In genomic region chr15:84924821-84925593, GRCh38 we compare ENCODE assay signal across 10 cellular contexts. TPM values are rescaled to one million over a fixed set of nuclear protein-coding genes. Genes with fewer than 3 reads are reported as not detected.
DNase-seq lines count a peak whose midpoint lies in the region; ATAC-seq and TF ChIP-seq lines count a peak whose summit lies in the region.
"Not testable (repeated sequence)": the region's sequence is repeated elsewhere in the genome, so short reads cannot be mapped to it uniquely, and the experiment has no call there.
"Had no signal": no experiment of that assay in that cellular context is flagged by ENCODE, and none has a peak within 500 bp of the region (broad histone marks: within the 10 kb centered on the region; RNA-seq: fewer than 3 reads in every experiment).

No MANE protein-coding gene starts in this region.

- peak; percentile 38 for ATAC-seq in left lung

- not testable (repeated sequence) for H3K9ac ChIP-seq in parathyroid adenoma; skeletal muscle tissue (ENCODE audit: low read depth in 1 of 3, low read length in 3 of 3)

- H3K27me3 ChIP-seq in ACC112 (ENCODE audit: insufficient read depth, low read length); PC-9 (ENCODE audit: insufficient read depth, low read depth); left lung; parathyroid adenoma (ENCODE audit: control insufficient read depth, insufficient read depth, low read length); skeletal muscle tissue (ENCODE audit: control insufficient read depth in 3 of 3, insufficient read depth in 3 of 3, low read length in 3 of 3); uterus: not testable (repeated sequence)

- H3K4me2 ChIP-seq in PC-9 = peak overlapping the region; percentile 78
- peak overlapping the region; percentile 35 for H3K4me2 ChIP-seq in parathyroid adenoma (ENCODE audit: low read length)

- TF ChIP-seq CTCF in PC-9 (conservative IDR thresholded peaks at IDR 0.05); cardiac fibroblast (IDR thresholded peaks at IDR 0.05; ENCODE audit: low read depth, low read length); fibroblast of villous mesenchyme (IDR thresholded peaks at IDR 0.05; ENCODE audit: insufficient read depth, low read depth, low read length); left lung (IDR thresholded peaks at IDR 0.05); parathyroid adenoma (IDR thresholded peaks at IDR 0.05); uterus (IDR thresholded peaks at IDR 0.05): not testable (repeated sequence)

- BruUV-seq in PC-9 (replicated peaks; lab: Mats Ljungman, UMichigan) = not testable (repeated sequence)

- H4K20me1 ChIP-seq in PC-9 (ENCODE audit: insufficient read depth) = not testable (repeated sequence)

- not testable (repeated sequence) for H2AFZ ChIP-seq in ACC112 (ENCODE audit: low read length, unreplicated experiment); PC-9
- H2AFZ ChIP-seq in parathyroid adenoma = peak overlapping the region; percentile 3

- POLR2A ChIA-PET in PC-9 (lab: Charles Lee; ENCODE audit: unreplicated experiment) = interaction anchor here (0.9 kb wide), 1 partner anchor 13 kb away, joined by 18 read pairs; no protein-coding TSS in a partner anchor

- intact Hi-C loops in PC-9 (cut with micrococcal nuclease; ENCODE audit: unreplicated experiment) (loop anchor here (5.0 kb wide), 2 partner anchors 48 to 323 kb away; partner anchors contain the start of gene ZSCAN2), uterus (cut with DNase I; ENCODE audit: low total_unique reads) (loop anchor here (5.0 to 10.0 kb wide), 2 partner anchors 270 to 328 kb away; partner anchors contain the start of genes NMB and WDR73)
- intact Hi-C loops in left lung (cut with DNase I) = not testable (repeated sequence)

- H3K4me1 ChIP-seq in ACC112 (ENCODE audit: control insufficient read depth, insufficient read depth, low read length, unreplicated experiment) (peaks cover 18% of the 10 kb centered on the region), PC-9 (replicated peaks; ENCODE audit: insufficient read depth) (peaks cover 62% of the 10 kb centered on the region), skeletal muscle tissue (ENCODE audit: control insufficient read depth in 3 of 3, insufficient read depth in 3 of 3, low read length in 3 of 3) (peaks cover 18 to 22% (median 18%) of the 10 kb centered on the region in 3 donors)
- H3K4me1 ChIP-seq in left lung, parathyroid adenoma, uterus: not testable (repeated sequence)

- DNase-seq in PC-9 (peak; percentile 59 to 70), cardiac fibroblast (ENCODE audit: low read depth in 2 of 2) (peak; percentile 60 to 63), fibroblast of villous mesenchyme (ENCODE audit: low read depth) (peak; percentile 58), left lung (peak in 1 of 2 donors; percentile 58), uterus (peak; percentile 75 to 78)

- H3K27ac ChIP-seq in ACC112 (ENCODE audit: low read depth, low read length); left lung: not testable (repeated sequence)
- H3K27ac ChIP-seq in PC-9 = peak overlapping the region; percentile 70
- peak overlapping the region; percentile 54 for H3K27ac ChIP-seq in parathyroid adenoma
- peak overlapping the region; percentile 12 for H3K27ac ChIP-seq in skeletal muscle tissue (ENCODE audit: low read depth, low read length)
- peak overlapping the region; percentile 46 to 51 for H3K27ac ChIP-seq in uterus

- H3K9me2 ChIP-seq in PC-9 (ENCODE audit: insufficient read depth) = not testable (repeated sequence)

- CTCF ChIA-PET in PC-9 (lab: Charles Lee) = interaction anchor here (0.6 kb wide), 2 partner anchors 47 to 63 kb away, joined by 10 to 14 read pairs; no protein-coding TSS in a partner anchor

- H3K4me3 ChIP-seq in ACC112 (ENCODE audit: low read depth, low read length) = 0 out of 2 replicates have a peak overlapping the region, but pooled peaks have one; percentile 1
- not testable (repeated sequence) for H3K4me3 ChIP-seq in PC-9; cardiac fibroblast (replicated peaks in 1 of 2; ENCODE audit: low read depth in 2 of 2, low read length in 2 of 2); fibroblast of villous mesenchyme (ENCODE audit: low read depth, low read length); left lung; parathyroid adenoma (ENCODE audit: low read depth, low read length); skeletal muscle tissue (ENCODE audit: low read length in 3 of 3); uterus

- H3K79me2 ChIP-seq in ACC112 (ENCODE audit: control insufficient read depth, insufficient read depth, low read length, unreplicated experiment); PC-9 (ENCODE audit: low read depth); parathyroid adenoma: not testable (repeated sequence)

- TF ChIP-seq POLR2A in uterus (IDR thresholded peaks at IDR 0.05) = not testable (repeated sequence)

- H3K36me3 ChIP-seq in ACC112 (ENCODE audit: insufficient read depth, low read length); PC-9 (ENCODE audit: low read depth); left lung; parathyroid adenoma (ENCODE audit: control insufficient read depth, insufficient read depth, low read length); skeletal muscle tissue (ENCODE audit: control insufficient read depth in 3 of 3, insufficient read depth in 3 of 3, low read length in 3 of 3); uterus: not testable (repeated sequence)

- peaks cover 35% of the 10 kb centered on the region for H3F3A ChIP-seq in PC-9 (ENCODE audit: insufficient read depth, low read depth)

- H3K9me3 ChIP-seq in PC-9 (ENCODE audit: insufficient read depth, low read depth); left lung; parathyroid adenoma (ENCODE audit: control insufficient read depth, low read length); skeletal muscle tissue (ENCODE audit: control insufficient read depth in 3 of 3, low read length in 3 of 3); uterus: not testable (repeated sequence)

RNA-seq across cellular contexts. Expression of gene SLC28A1, which starts 40.5 kb away (rescaled TPM):
- total RNA-seq in PC-9 (2021) (0.70 and 1.2 TPM in 2 replicates), fibroblast of villous mesenchyme (not detected in 2 replicates), left lung (not detected), skeletal muscle tissue (0.52 TPM), uterus (under 1 TPM in 2 of 4 donors, not detected in 2; 0.21 to 0.43 TPM)
- total RNA-seq: IMR-90, LHCN-M2 had no signal

RNA-seq across cellular contexts. Expression of gene PDE8A, which starts 56.6 kb away (rescaled TPM):
- total RNA-seq in PC-9 (2021) (38.8 and 47.3 TPM in 2 replicates), fibroblast of villous mesenchyme (14.5 and 16.8 TPM in 2 replicates), left lung (10 to 100 TPM; 30.4 to 31.3 TPM), skeletal muscle tissue (49.6 TPM), uterus (10 to 100 TPM; 25.1 to 67.0 (median 34.0) TPM)
